ENCODE assay signal across 1 cellular context in the genomic region with DNA sequence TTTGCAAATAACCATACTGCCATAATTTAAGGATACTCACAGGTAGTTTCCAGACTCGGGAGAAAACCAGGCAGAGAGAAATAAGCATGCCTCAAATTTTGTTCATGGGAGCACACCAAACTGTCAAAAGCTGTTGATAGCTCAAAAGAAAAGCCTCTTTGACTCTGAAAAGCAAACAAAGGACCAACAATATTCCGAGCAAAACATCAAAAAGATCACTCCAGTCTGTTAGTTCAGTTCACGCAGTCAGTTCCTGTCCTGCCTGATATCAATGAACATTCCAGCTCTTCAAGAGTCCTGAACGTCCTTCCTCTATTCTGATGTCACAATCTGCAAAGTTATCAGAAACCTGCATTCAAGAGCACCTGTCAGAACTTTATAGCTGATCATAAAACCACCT.
TF ChIP-seq lines count a peak whose summit lies in the region.

No MANE protein-coding gene starts in this region.

TF ChIP-seq in HepG2, 621 proteins besides CTCF, POLR2A, EP300 and RAD21 (continued from another document and continues in another):
- TF ChIP-seq, protein P1, sequence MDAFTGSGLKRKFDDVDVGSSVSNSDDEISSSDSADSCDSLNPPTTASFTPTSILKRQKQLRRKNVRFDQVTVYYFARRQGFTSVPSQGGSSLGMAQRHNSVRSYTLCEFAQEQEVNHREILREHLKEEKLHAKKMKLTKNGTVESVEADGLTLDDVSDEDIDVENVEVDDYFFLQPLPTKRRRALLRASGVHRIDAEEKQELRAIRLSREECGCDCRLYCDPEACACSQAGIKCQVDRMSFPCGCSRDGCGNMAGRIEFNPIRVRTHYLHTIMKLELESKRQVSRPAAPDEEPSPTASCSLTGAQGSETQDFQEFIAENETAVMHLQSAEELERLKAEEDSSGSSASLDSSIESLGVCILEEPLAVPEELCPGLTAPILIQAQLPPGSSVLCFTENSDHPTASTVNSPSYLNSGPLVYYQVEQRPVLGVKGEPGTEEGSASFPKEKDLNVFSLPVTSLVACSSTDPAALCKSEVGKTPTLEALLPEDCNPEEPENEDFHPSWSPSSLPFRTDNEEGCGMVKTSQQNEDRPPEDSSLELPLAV (CRISPR knock-in tag; conservative IDR thresholded peaks at IDR 0.05; ENCODE audit: low read depth), result no peak
- no peak for TF ChIP-seq ZNF674 (CRISPR knock-in tag; IDR thresholded peaks at IDR 0.05; ENCODE audit: low read depth)
- peak; percentile 28; the same call in 1 of the 2 replicates for TF ChIP-seq SMAD3 (CRISPR knock-in tag; IDR thresholded peaks at IDR 0.05)
- no peak for TF ChIP-seq ZNF777 (CRISPR knock-in tag; IDR thresholded peaks at IDR 0.05)
- no peak for TF ChIP-seq ZNF17 (CRISPR knock-in tag; IDR thresholded peaks at IDR 0.05)
- TF ChIP-seq, protein P2, sequence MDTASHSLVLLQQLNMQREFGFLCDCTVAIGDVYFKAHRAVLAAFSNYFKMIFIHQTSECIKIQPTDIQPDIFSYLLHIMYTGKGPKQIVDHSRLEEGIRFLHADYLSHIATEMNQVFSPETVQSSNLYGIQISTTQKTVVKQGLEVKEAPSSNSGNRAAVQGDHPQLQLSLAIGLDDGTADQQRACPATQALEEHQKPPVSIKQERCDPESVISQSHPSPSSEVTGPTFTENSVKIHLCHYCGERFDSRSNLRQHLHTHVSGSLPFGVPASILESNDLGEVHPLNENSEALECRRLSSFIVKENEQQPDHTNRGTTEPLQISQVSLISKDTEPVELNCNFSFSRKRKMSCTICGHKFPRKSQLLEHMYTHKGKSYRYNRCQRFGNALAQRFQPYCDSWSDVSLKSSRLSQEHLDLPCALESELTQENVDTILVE (CRISPR knock-in tag; IDR thresholded peaks at IDR 0.05), result no peak
- no peak for TF ChIP-seq ZNF350 (CRISPR knock-in tag; IDR thresholded peaks at IDR 0.05; ENCODE audit: borderline replicate concordance, low read depth)
- no peak for TF ChIP-seq RARA (CRISPR knock-in tag; IDR thresholded peaks at IDR 0.05)
- no peak for TF ChIP-seq CENPX (CRISPR knock-in tag; IDR thresholded peaks at IDR 0.05)
- no peak for TF ChIP-seq ZBTB10 (CRISPR knock-in tag; IDR thresholded peaks at IDR 0.05; ENCODE audit: borderline replicate concordance)
- peak; percentile 80 for TF ChIP-seq ZBTB33 (CRISPR knock-in tag; IDR thresholded peaks at IDR 0.05)
- TF ChIP-seq SIX1 (CRISPR knock-in tag; IDR thresholded peaks at IDR 0.05; ENCODE audit: borderline replicate concordance), result peak; percentile 27; the same call in 1 of the 2 replicates
- no peak for TF ChIP-seq RNF219 (CRISPR knock-in tag; IDR thresholded peaks at IDR 0.05)
- TF ChIP-seq ZXDC (CRISPR knock-in tag; IDR thresholded peaks at IDR 0.05), result no peak
- no peak for TF ChIP-seq ZNF276 (CRISPR knock-in tag; IDR thresholded peaks at IDR 0.05; ENCODE audit: low read depth)
- no peak for TF ChIP-seq CHD4 (IDR thresholded peaks at IDR 0.05; ENCODE audit: borderline replicate concordance, low read length)
- TF ChIP-seq ZNF879 (CRISPR knock-in tag; IDR thresholded peaks at IDR 0.05), result no peak
- no peak for TF ChIP-seq ZNF678 (CRISPR knock-in tag; IDR thresholded peaks at IDR 0.05)
- no peak for TF ChIP-seq ATAD3A (CRISPR knock-in tag; IDR thresholded peaks at IDR 0.05)
- no peak for TF ChIP-seq ZNF251 (CRISPR knock-in tag; IDR thresholded peaks at IDR 0.05)
- TF ChIP-seq LRRFIP1 (CRISPR knock-in tag; conservative IDR thresholded peaks at IDR 0.05), result no peak
- no peak for TF ChIP-seq ZNF282 (IDR thresholded peaks at IDR 0.05; ENCODE audit: partially characterized antibody)
- TF ChIP-seq MIER2 (CRISPR knock-in tag; IDR thresholded peaks at IDR 0.05), result no peak
- TF ChIP-seq ISX (CRISPR knock-in tag; conservative IDR thresholded peaks at IDR 0.05), result no peak
- no peak for TF ChIP-seq GLI4 (CRISPR knock-in tag; IDR thresholded peaks at IDR 0.05; ENCODE audit: borderline replicate concordance)
- TF ChIP-seq FOXK1 (CRISPR knock-in tag; IDR thresholded peaks at IDR 0.05; ENCODE audit: borderline replicate concordance, low read depth), result no peak
- no peak for TF ChIP-seq PHF5A (CRISPR knock-in tag; IDR thresholded peaks at IDR 0.05; ENCODE audit: low read depth, unreplicated experiment)
- TF ChIP-seq, protein P3, sequence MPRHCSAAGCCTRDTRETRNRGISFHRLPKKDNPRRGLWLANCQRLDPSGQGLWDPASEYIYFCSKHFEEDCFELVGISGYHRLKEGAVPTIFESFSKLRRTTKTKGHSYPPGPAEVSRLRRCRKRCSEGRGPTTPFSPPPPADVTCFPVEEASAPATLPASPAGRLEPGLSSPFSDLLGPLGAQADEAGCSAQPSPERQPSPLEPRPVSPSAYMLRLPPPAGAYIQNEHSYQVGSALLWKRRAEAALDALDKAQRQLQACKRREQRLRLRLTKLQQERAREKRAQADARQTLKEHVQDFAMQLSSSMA (CRISPR knock-in tag; IDR thresholded peaks at IDR 0.05), result no peak
- TF ChIP-seq TEF (CRISPR knock-in tag; IDR thresholded peaks at IDR 0.05), result no peak
- TF ChIP-seq ELF3 (CRISPR knock-in tag; IDR thresholded peaks at IDR 0.05), result peak; percentile 60
- TF ChIP-seq NFRKB (IDR thresholded peaks at IDR 0.05), result no peak
- TF ChIP-seq, protein P4, sequence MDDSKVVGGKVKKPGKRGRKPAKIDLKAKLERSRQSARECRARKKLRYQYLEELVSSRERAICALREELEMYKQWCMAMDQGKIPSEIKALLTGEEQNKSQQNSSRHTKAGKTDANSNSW (CRISPR knock-in tag; IDR thresholded peaks at IDR 0.05; ENCODE audit: borderline replicate concordance), result no peak
- TF ChIP-seq ZNF382 (CRISPR knock-in tag; IDR thresholded peaks at IDR 0.05; ENCODE audit: borderline replicate concordance), result no peak
- no peak for TF ChIP-seq ZNF549 (CRISPR knock-in tag; IDR thresholded peaks at IDR 0.05)
- TF ChIP-seq ZNF891 (CRISPR knock-in tag; IDR thresholded peaks at IDR 0.05), result no peak
- TF ChIP-seq PRPF4 (IDR thresholded peaks at IDR 0.05; ENCODE audit: low read depth, low read length, poor library complexity, severe bottlenecking), result no peak
- TF ChIP-seq ZNF337 (CRISPR knock-in tag; IDR thresholded peaks at IDR 0.05; ENCODE audit: borderline replicate concordance, low read depth), result no peak
- peak; percentile 62 for TF ChIP-seq BCL6 (CRISPR knock-in tag; IDR thresholded peaks at IDR 0.05)
- no peak for TF ChIP-seq ZNF83 (CRISPR knock-in tag; IDR thresholded peaks at IDR 0.05; ENCODE audit: borderline replicate concordance)
- TF ChIP-seq, protein P5, sequence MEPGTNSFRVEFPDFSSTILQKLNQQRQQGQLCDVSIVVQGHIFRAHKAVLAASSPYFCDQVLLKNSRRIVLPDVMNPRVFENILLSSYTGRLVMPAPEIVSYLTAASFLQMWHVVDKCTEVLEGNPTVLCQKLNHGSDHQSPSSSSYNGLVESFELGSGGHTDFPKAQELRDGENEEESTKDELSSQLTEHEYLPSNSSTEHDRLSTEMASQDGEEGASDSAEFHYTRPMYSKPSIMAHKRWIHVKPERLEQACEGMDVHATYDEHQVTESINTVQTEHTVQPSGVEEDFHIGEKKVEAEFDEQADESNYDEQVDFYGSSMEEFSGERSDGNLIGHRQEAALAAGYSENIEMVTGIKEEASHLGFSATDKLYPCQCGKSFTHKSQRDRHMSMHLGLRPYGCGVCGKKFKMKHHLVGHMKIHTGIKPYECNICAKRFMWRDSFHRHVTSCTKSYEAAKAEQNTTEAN (CRISPR knock-in tag; conservative IDR thresholded peaks at IDR 0.05), result no peak
